In the genomic region with DNA sequence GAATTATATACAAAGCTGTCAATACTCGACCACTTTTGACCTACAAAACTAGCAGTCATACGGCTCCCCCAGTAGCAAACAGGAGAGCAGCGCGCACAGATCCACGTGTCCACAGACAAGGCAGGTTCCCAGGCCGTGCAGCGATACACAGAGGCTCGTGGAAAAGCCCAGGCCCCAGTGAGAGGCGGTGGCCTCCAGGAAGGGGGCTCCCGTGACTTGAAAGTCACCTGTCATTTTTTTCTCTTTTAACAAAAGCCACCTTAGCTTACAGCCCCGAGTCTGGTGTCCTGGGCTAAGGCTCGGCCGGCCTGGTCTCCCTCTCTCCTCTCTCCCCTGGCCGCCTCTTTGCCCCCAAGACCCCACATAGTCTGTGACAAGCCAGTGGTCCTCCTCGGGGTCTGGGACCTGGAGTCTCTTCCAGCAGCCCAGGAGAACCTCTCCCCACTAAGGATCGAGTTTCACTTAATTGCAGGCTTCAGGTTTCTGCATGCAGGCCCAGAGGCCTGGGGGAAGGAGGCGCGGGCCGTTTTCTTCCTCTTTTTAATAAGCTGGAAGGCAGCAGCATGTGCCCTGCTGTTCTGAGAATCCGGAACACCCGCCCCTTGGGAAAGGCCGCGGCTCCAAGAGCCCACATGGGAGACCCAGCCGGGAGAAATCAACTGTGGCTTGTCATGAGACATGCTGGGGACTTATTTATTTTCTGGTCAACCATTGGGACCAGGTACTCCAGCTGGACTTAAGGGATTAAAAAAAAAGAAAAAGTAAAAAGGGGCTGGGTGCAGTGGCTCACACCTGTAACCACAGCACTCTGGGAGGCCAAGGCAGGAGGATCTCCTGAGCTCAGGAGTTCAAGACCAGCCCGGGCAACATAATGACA, we compare ENCODE assay signal across 8 cellular contexts. TPM values are rescaled to one million over a fixed set of nuclear protein-coding genes. Genes with fewer than 3 reads are reported as not detected.
DNase-seq lines count a peak whose midpoint lies in the region; ATAC-seq, FAIRE-seq and TF ChIP-seq lines count a peak whose summit lies in the region.

No MANE protein-coding gene starts in this region.

- H3K4me3 ChIP-seq in right atrium auricular region: no peak overlapping the region

- no peaks in the 10 kb centered on the region for H3K27me3 ChIP-seq in right atrium auricular region

- peak; percentile 64 for DNase-seq in DMS79 (lab: John Stamatoyannopoulos, UW)
- peak; percentile 86 to 98 (median 93) for DNase-seq in NCI-H1417 (lab: John Stamatoyannopoulos, UW)
- peak; percentile 79 for DNase-seq in UCSD-AML1 (lab: John Stamatoyannopoulos, UW; ENCODE audit: unreplicated experiment)
- no peak for DNase-seq in right atrium auricular region (ENCODE audit: low spot score)
- no peak for DNase-seq in stimulated activated naive B cell treated with anti-CD40 and anti-IgM and Interleukin-4, amounts not matched to agents 10 μg/mL and 1 μg/mL and 100 μg/mL, for 72 hours
- no peak for DNase-seq in LoVo (ENCODE audit: low spot score)
- DNase-seq in HTR-8/SVneo (ENCODE audit: insufficient read length, low spot score): no peak

- no peaks in the 10 kb centered on the region for H3K9me3 ChIP-seq in right atrium auricular region

- H3K36me3 Mint-ChIP-seq in stimulated activated naive B cell treated with anti-CD40 and anti-IgM and Interleukin-4, amounts not matched to agents 10 μg/mL and 1 μg/mL and 100 μg/mL, for 72 hours: peaks cover 6 to 19% of the 10 kb centered on the region in 2 donors

- TF ChIP-seq CTCF in right atrium auricular region (IDR thresholded peaks at IDR 0.05): no peak

- peak; percentile 53 to 57 for ATAC-seq in stimulated activated naive B cell treated with anti-CD40 and anti-IgM and Interleukin-4, amounts not matched to agents 10 μg/mL and 1 μg/mL and 100 μg/mL, for 72 hours (replicated peaks)
- ATAC-seq in GM21526 (IDR thresholded peaks at IDR 0.05; ENCODE audit: low FRiP score, unreplicated experiment): no peak

- H3K4me1 ChIP-seq in right atrium auricular region: peaks cover 0 to 89% of the 10 kb centered on the region in 2 donors

- H3K36me3 ChIP-seq in right atrium auricular region: no peaks in the 10 kb centered on the region

- H3K27me3 Mint-ChIP-seq in stimulated activated naive B cell treated with anti-CD40 and anti-IgM and Interleukin-4, amounts not matched to agents 10 μg/mL and 1 μg/mL and 100 μg/mL, for 72 hours: no peaks in the 10 kb centered on the region

- peak overlapping the region; percentile 62 to 83 for H3K4me3 Mint-ChIP-seq in stimulated activated naive B cell treated with anti-CD40 and anti-IgM and Interleukin-4, amounts not matched to agents 10 μg/mL and 1 μg/mL and 100 μg/mL, for 72 hours

- H3K9me3 Mint-ChIP-seq in stimulated activated naive B cell treated with anti-CD40 and anti-IgM and Interleukin-4, amounts not matched to agents 10 μg/mL and 1 μg/mL and 100 μg/mL, for 72 hours: no peaks in the 10 kb centered on the region

- H3K4me1 Mint-ChIP-seq in stimulated activated naive B cell treated with anti-CD40 and anti-IgM and Interleukin-4, amounts not matched to agents 10 μg/mL and 1 μg/mL and 100 μg/mL, for 72 hours: peaks cover 75 to 100% of the 10 kb centered on the region in 2 donors

- peak overlapping the region; percentile 97 for H3K27ac Mint-ChIP-seq in stimulated activated naive B cell treated with anti-CD40 and anti-IgM and Interleukin-4, amounts not matched to agents 10 μg/mL and 1 μg/mL and 100 μg/mL, for 72 hours

- H3K27ac ChIP-seq in right atrium auricular region: peak overlapping the region; percentile 50 to 75

- no peak for FAIRE-seq in HTR-8/SVneo (lab: Jason Lieb, UNC)

RNA-seq across cellular contexts. Expression of gene NCOR2, which starts 15.9 kb away (rescaled TPM):
- 100 to 1,000 TPM in 1 of 2 donors, 10 to 100 TPM in 1; 62.9 to 104 TPM for total RNA-seq in right atrium auricular region

Comparison
In these comparisons a context has a peak if more than half of its experiments do, and no peak if none do; other contexts are left out.
1. DNase-seq: peak in DMS79 (single experiment), NCI-H1417 (3 of 3) and UCSD-AML1 (single experiment); none in right atrium auricular region (single experiment), stimulated activated naive B cell treated with anti-CD40 and anti-IgM and Interleukin-4, amounts not matched to agents 10 μg/mL and 1 μg/mL and 100 μg/mL, for 72 hours (single experiment), LoVo (single experiment) and HTR-8/SVneo (single experiment).